ENCODE assay signal across 10 cellular contexts in genomic region chr11:18844753-18845367, GRCh38. TPM values are rescaled to one million over a fixed set of nuclear protein-coding genes. Genes with fewer than 3 reads are reported as not detected.
DNase-seq lines count a peak whose midpoint lies in the region; ATAC-seq and TF ChIP-seq lines count a peak whose summit lies in the region.
"Had no signal": no experiment of that assay in that cellular context is flagged by ENCODE, and none has a peak within 500 bp of the region (broad histone marks: within the 10 kb centered on the region; RNA-seq: fewer than 3 reads in every experiment).

No MANE protein-coding gene starts in this region.

- H3K27me3 ChIP-seq in H7 (ENCODE audit: control insufficient read depth, insufficient read depth, low read length) (no peaks in the 10 kb centered on the region), parathyroid adenoma (ENCODE audit: control insufficient read depth, insufficient read depth, low read length) (no peaks in the 10 kb centered on the region), tibial artery (no peaks in the 10 kb centered on the region), vagina (no peaks in the 10 kb centered on the region)

- H3K27ac ChIP-seq in parathyroid adenoma (no peak overlapping the region), tibial artery (no peak overlapping the region), vagina (no peak overlapping the region)
- H3K27ac ChIP-seq: SK-N-MC had no signal

- H3K9me3 Mint-ChIP-seq in Calu3 (ENCODE audit: low read depth, unreplicated experiment), result no peaks in the 10 kb centered on the region

- no peak overlapping the region for H3K27ac Mint-ChIP-seq in Calu3 (ENCODE audit: unreplicated experiment)

- H3K36me3 ChIP-seq in H7 (replicated peaks; ENCODE audit: control insufficient read depth, insufficient read depth, low read length) (no peaks in the 10 kb centered on the region), parathyroid adenoma (ENCODE audit: control insufficient read depth, insufficient read depth, low read length) (no peaks in the 10 kb centered on the region), tibial artery (no peaks in the 10 kb centered on the region), vagina (no peaks in the 10 kb centered on the region)

- no peak overlapping the region for H3K4me3 ChIP-seq in H7 (ENCODE audit: insufficient read depth, low read depth, low read length)
- H3K4me3 ChIP-seq in parathyroid adenoma (ENCODE audit: low read depth, low read length), result no peak overlapping the region
- no peak overlapping the region for H3K4me3 ChIP-seq in tibial artery
- H3K4me3 ChIP-seq in vagina, result no peak overlapping the region
- H3K4me3 ChIP-seq: SK-N-MC had no signal

- no peak for TF ChIP-seq POLR2A in vagina (IDR thresholded peaks at IDR 0.05)

- H2AFZ ChIP-seq in parathyroid adenoma, result no peak overlapping the region

- no peak overlapping the region for H3K4me3 Mint-ChIP-seq in Calu3 (ENCODE audit: low read depth, unreplicated experiment)
- H3K4me3 Mint-ChIP-seq: naive thymus-derived CD8-positive, alpha-beta T cell had no signal

- no TSS peak for BruUV-seq in Calu3 (replicated peaks; lab: Mats Ljungman, UMichigan)

- H3K4me1 ChIP-seq in parathyroid adenoma (no peaks in the 10 kb centered on the region), tibial artery (no peaks in the 10 kb centered on the region), vagina (no peaks in the 10 kb centered on the region)

- no peak overlapping the region for H3K4me2 ChIP-seq in parathyroid adenoma (ENCODE audit: low read length)

- peaks cover 71% of the 10 kb centered on the region for H3K27me3 Mint-ChIP-seq in Calu3 (ENCODE audit: unreplicated experiment)

- no peak overlapping the region for H3K9ac ChIP-seq in parathyroid adenoma

- DNase-seq in Calu3 (no peak), H7 (peak; percentile 37), NCI-H526 treated with DMSO at 0.1 percent for 48 hours (lab: John Stamatoyannopoulos, UW) (peak; percentile 29), dermis blood vessel endothelial cell (peak; percentile 56), tibial artery (no peak), vagina (ENCODE audit: extremely low spot score in 2 of 2) (no peak)

- H3K9me3 ChIP-seq in parathyroid adenoma (ENCODE audit: control insufficient read depth, low read length) (no peaks in the 10 kb centered on the region), tibial artery (peaks cover 2 to 9% (median 6%) of the 10 kb centered on the region in 3 donors), vagina (no peaks in the 10 kb centered on the region)

- TF ChIP-seq CTCF in Calu3 (IDR thresholded peaks at IDR 0.05; ENCODE audit: unreplicated experiment) (peak; percentile 41), parathyroid adenoma (IDR thresholded peaks at IDR 0.05) (peak; percentile 21), tibial artery (IDR thresholded peaks at IDR 0.05) (no peak), vagina (IDR thresholded peaks at IDR 0.05) (no peak)

- intact Hi-C loops in Calu3 (cut with micrococcal nuclease; ENCODE audit: unreplicated experiment) (no loop called here), tibial artery (cut with DNase I; ENCODE audit: low total_unique reads) (no loop called here), vagina (cut with DNase I) (no loop called here)

- CTCF ChIA-PET in Calu3 (lab: Charles Lee), result interaction anchor here (0.8 to 1.0 kb wide), 2 partner anchors 8 to 11 kb away, joined by 3 read pairs; no protein-coding TSS in a partner anchor

- ATAC-seq in HG02852 (IDR thresholded peaks at IDR 0.05; ENCODE audit: unreplicated experiment), result no peak
- ATAC-seq: naive thymus-derived CD8-positive, alpha-beta T cell had no signal

- peaks cover 10% of the 10 kb centered on the region for H3K4me1 Mint-ChIP-seq in Calu3 (ENCODE audit: low read depth, unreplicated experiment)
- H3K4me1 Mint-ChIP-seq: naive thymus-derived CD8-positive, alpha-beta T cell had no signal

- H3K36me3 Mint-ChIP-seq in Calu3 (ENCODE audit: insufficient read depth, unreplicated experiment), result no peaks in the 10 kb centered on the region

- no peaks in the 10 kb centered on the region for H3K79me2 ChIP-seq in parathyroid adenoma

RNA-seq across cellular contexts. Expression of gene PTPN5, which starts 53.3 kb away (rescaled TPM):
- total RNA-seq in Calu3 (2022) (not detected in 2 replicates), dermis blood vessel endothelial cell (not detected in 2 replicates), vagina (0.49 TPM)
- 1.7 and 3.0 TPM in 2 replicates for total RNA-seq in H7 (2014; rRNA removed; shearing (Covaris generic))
- total RNA-seq: naive thymus-derived CD8-positive, alpha-beta T cell had no signal

Comparison
In these comparisons a context has a peak if more than half of its experiments do, and no peak if none do; other contexts are left out.
1. DNase-seq: peak in H7 (single experiment), NCI-H526 treated with DMSO at 0.1 percent for 48 hours (single experiment) and dermis blood vessel endothelial cell (single experiment); none in Calu3 (single experiment), tibial artery (0 of 2) and vagina (0 of 2).
2. CTCF ChIP-seq: peak in Calu3 (single experiment) and parathyroid adenoma (single experiment); none in tibial artery (0 of 2) and vagina (0 of 3).